1 cellular context compared by ENCODE assay signal in genomic region chr17:44331249-44331760, GRCh38.
A peak's percentile ranks its signal among the peaks of the same experiment; 100 is the strongest.
TF ChIP-seq lines count a peak whose summit lies in the region.

No MANE protein-coding gene starts in this region.

TF ChIP-seq in K562, 482 proteins besides CTCF, POLR2A, EP300 and RAD21 (continues in another document):
- TF ChIP-seq POLR2AphosphoS5 (IDR thresholded peaks at IDR 0.05; ENCODE audit: control insufficient read depth, insufficient read depth, low read depth, low read length) (no peak), IRF1 (CRISPR knock-in tag; IDR thresholded peaks at IDR 0.05; ENCODE audit: borderline replicate concordance) (no peak), MNT (conservative IDR thresholded peaks at IDR 0.05) (peak; percentile 26 to 32; a peak in 2 of 4 replicates), TEAD4 (IDR thresholded peaks at IDR 0.05; ENCODE audit: low read length) (no peak), TEAD4 (CRISPR knock-in tag; IDR thresholded peaks at IDR 0.05; ENCODE audit: borderline replicate concordance) (no peak), ZNF134 (CRISPR knock-in tag; conservative IDR thresholded peaks at IDR 0.05) (no peak), NR3C1 (CRISPR knock-in tag; IDR thresholded peaks at IDR 0.05) (no peak), DPF2 (IDR thresholded peaks at IDR 0.05) (0 out of 2 replicates have a peak, but pooled peaks have one; percentile 22), ARID3B (CRISPR knock-in tag; IDR thresholded peaks at IDR 0.05; ENCODE audit: borderline replicate concordance) (no peak), ZNF586 (CRISPR knock-in tag; conservative IDR thresholded peaks at IDR 0.05) (no peak), TEAD1 (CRISPR knock-in tag; IDR thresholded peaks at IDR 0.05) (peak in 1 of 2 experiments; percentile 41; a peak in 1 of 4 replicates), ZNF263 (CRISPR knock-in tag; IDR thresholded peaks at IDR 0.05; ENCODE audit: borderline replicate concordance) (peak; percentile 17; the same call in 1 of the 2 replicates), PHF20 (IDR thresholded peaks at IDR 0.05; ENCODE audit: partially characterized antibody) (no peak), JUND (IDR thresholded peaks at IDR 0.05; ENCODE audit: borderline replicate concordance, low read depth, low read length) (0 out of 2 replicates have a peak, but pooled peaks have one; percentile 23), JUND (tag; IDR thresholded peaks at IDR 0.05; ENCODE audit: borderline replicate concordance, low read depth, low read length) (no peak), VEZF1 (CRISPR knock-in tag; IDR thresholded peaks at IDR 0.05) (peak; percentile 42; the same call in 1 of the 2 replicates), PCBP1 (IDR thresholded peaks at IDR 0.05; ENCODE audit: low read depth, low read length, poor library complexity, severe bottlenecking) (no peak), STAG1 (CRISPR knock-in tag; IDR thresholded peaks at IDR 0.05; ENCODE audit: borderline replicate concordance) (peak; percentile 34; the same call in 1 of the 2 replicates), SMAD4 (CRISPR knock-in tag; conservative IDR thresholded peaks at IDR 0.05) (no peak), POLR2B (IDR thresholded peaks at IDR 0.05; ENCODE audit: low read depth, partially characterized antibody) (no peak), FOXP4 (CRISPR knock-in tag; IDR thresholded peaks at IDR 0.05; ENCODE audit: borderline replicate concordance) (0 out of 2 replicates have a peak, but pooled peaks have one; percentile 31), CTBP1 (IDR thresholded peaks at IDR 0.05; ENCODE audit: borderline replicate concordance) (0 out of 2 replicates have a peak, but pooled peaks have one; percentile 24), ATF1 (CRISPR knock-in tag; IDR thresholded peaks at IDR 0.05) (no peak), ATF1 (tag; IDR thresholded peaks at IDR 0.05) (no peak), L3MBTL2 (IDR thresholded peaks at IDR 0.05) (peak; percentile 73), ZMIZ1 (IDR thresholded peaks at IDR 0.05; ENCODE audit: low read depth in 2 of 2, low read length in 2 of 2) (no peak), MYC (IDR thresholded peaks at IDR 0.05; ENCODE audit: low read depth, low read length) (peak; percentile 31; the same call in 1 of the 2 replicates), MYC (CRISPR knock-in tag; IDR thresholded peaks at IDR 0.05; ENCODE audit: borderline replicate concordance, low read depth) (no peak), SMC3 (conservative IDR thresholded peaks at IDR 0.05; ENCODE audit: insufficient read depth, low read depth, low read length) (peak; percentile 53), ARID3A (IDR thresholded peaks at IDR 0.05; ENCODE audit: borderline replicate concordance, low read depth, low read length) (peak; percentile 55; the same call in 1 of the 2 replicates), MXI1 (IDR thresholded peaks at IDR 0.05; ENCODE audit: low read depth, low read length) (no peak), CBFA2T3 (IDR thresholded peaks at IDR 0.05) (no peak), USF1 (CRISPR knock-in tag; IDR thresholded peaks at IDR 0.05) (peak; percentile 33; the same call in 1 of the 2 replicates), BHLHE40 (IDR thresholded peaks at IDR 0.05; ENCODE audit: low read length) (peak; percentile 79), CREB3L1 (IDR thresholded peaks at IDR 0.05; ENCODE audit: borderline replicate concordance, low read depth) (no peak), EGR1 (conservative IDR thresholded peaks at IDR 0.05) (no peak), FOXA3 (CRISPR knock-in tag; conservative IDR thresholded peaks at IDR 0.05 in 1 of 2, IDR thresholded peaks at IDR 0.05 in 1 of 2) (0 out of 4 replicates have a peak, but pooled peaks of 1 of the 2 experiments have one; percentile 63), POLR2G (IDR thresholded peaks at IDR 0.05; ENCODE audit: low read depth, low read length) (no peak), PKNOX1 (IDR thresholded peaks at IDR 0.05) (peak; percentile 88), IRF2 (CRISPR knock-in tag; IDR thresholded peaks at IDR 0.05) (no peak), XRCC5 (IDR thresholded peaks at IDR 0.05; ENCODE audit: low read depth, low read length) (peak; percentile 58; the same call in 1 of the 2 replicates), ZNF740 (CRISPR knock-in tag; IDR thresholded peaks at IDR 0.05) (0 out of 2 replicates have a peak, but pooled peaks have one; percentile 24), ZNF740 (tag; IDR thresholded peaks at IDR 0.05) (no peak), CXXC5 (CRISPR knock-in tag; IDR thresholded peaks at IDR 0.05) (no peak), ZNF408 (CRISPR knock-in tag; IDR thresholded peaks at IDR 0.05; ENCODE audit: low read depth) (no peak), MYNN (IDR thresholded peaks at IDR 0.05) (no peak), MYNN (CRISPR knock-in tag; IDR thresholded peaks at IDR 0.05) (no peak), U2AF1 (optimal IDR thresholded peaks at IDR 0.05; ENCODE audit: low read depth, low read length) (no peak)
